In the genomic region with DNA sequence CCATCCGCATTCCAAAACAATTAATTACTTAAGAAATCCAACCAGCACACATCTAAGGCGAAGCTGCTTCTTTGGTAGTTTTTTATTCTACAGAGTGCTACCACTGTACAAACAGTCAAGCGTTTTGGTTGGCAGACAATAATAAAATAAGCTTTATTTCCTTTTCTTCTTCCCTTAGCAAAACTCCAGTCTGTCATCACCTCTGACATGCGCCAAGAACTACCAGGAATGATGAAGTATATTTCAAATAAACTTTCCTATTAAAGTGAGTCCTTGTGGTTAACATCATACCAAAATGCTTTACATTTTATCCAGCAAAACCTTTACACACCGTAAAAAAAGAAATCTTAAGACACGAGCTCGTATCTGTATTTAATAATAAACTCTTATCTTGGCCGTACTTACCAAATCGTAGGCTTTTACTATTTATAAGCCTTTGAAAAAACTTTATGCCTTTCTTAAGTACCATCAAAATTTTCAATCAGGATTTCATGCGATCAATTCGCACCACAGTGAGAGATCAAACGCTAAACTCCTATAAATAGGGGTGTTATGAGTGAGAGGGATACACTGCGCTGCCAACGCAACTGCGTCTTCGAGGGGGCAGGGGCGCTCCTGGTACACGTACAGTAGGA, we compare ENCODE assay signal across 8 cellular contexts. TPM values are rescaled to one million over a fixed set of nuclear protein-coding genes. Genes with fewer than 3 reads are reported as not detected.
DNase-seq lines count a peak whose midpoint lies in the region; ATAC-seq and TF ChIP-seq lines count a peak whose summit lies in the region.

No MANE protein-coding gene starts in this region.

- peak overlapping the region; percentile 99 for H3K4me3 ChIP-seq in RWPE2 (ENCODE audit: severe bottlenecking)
- peak overlapping the region; percentile 98 for H3K4me3 ChIP-seq in endocrine pancreas (ENCODE audit: control insufficient read depth, insufficient read depth, low read length)

- H3K27me3 Mint-ChIP-seq in activated CD4-positive, alpha-beta T cell treated with anti-CD3 and anti-CD28 coated beads, Interleukin-2, amount 10 ng/mL, durations not matched to agents 7 days and 5 days: no peaks in the 10 kb centered on the region
- no peaks in the 10 kb centered on the region for H3K27me3 Mint-ChIP-seq in natural killer cell (ENCODE audit: low read depth in 2 of 2)

- CTCF ChIA-PET in activated CD4-positive, alpha-beta T cell treated with anti-CD3 and anti-CD28 coated beads, Interleukin-2, amount 10 ng/mL, durations not matched to agents 7 days and 5 days (lab: Charles Lee): interaction anchor here (0.6 to 1.8 kb wide), 15 partner anchors 9 to 844 kb away, joined by 3 to 8 read pairs (median 3); no protein-coding TSS in a partner anchor

- intact Hi-C loops in natural killer cell (cut with micrococcal nuclease): loop anchor here (2.0 to 10.0 kb wide), 3 partner anchors 59 to 749 kb away; a partner anchor contains a TSS

- H3K36me3 ChIP-seq in RWPE2 (ENCODE audit: low read depth) (peaks cover 14% of the 10 kb centered on the region), endocrine pancreas (ENCODE audit: control insufficient read depth, insufficient read depth, low read length) (no peaks in the 10 kb centered on the region)

- H3K27ac ChIP-seq in RWPE2 (ENCODE audit: poor library complexity, severe bottlenecking): peak overlapping the region; percentile 57

- H3K9me3 ChIP-seq in RWPE2 (ENCODE audit: severe bottlenecking): no peaks in the 10 kb centered on the region
- no peaks in the 10 kb centered on the region for H3K9me3 ChIP-seq in endocrine pancreas (ENCODE audit: control insufficient read depth, low read length)

- peak overlapping the region; percentile 99 for H3K9ac ChIP-seq in endocrine pancreas (ENCODE audit: control insufficient read depth, insufficient read depth, low read length)

- H3K27ac Mint-ChIP-seq in activated CD4-positive, alpha-beta T cell treated with anti-CD3 and anti-CD28 coated beads, Interleukin-2, amount 10 ng/mL, durations not matched to agents 7 days and 5 days: peak overlapping the region; percentile 88
- peak overlapping the region; percentile 80 to 85 for H3K27ac Mint-ChIP-seq in natural killer cell

- TF ChIP-seq CTCF in RWPE2 (IDR thresholded peaks at IDR 0.05; ENCODE audit: poor library complexity, severe bottlenecking) (no peak), natural killer cell (IDR thresholded peaks at IDR 0.05) (no peak)

- peaks cover 66% of the 10 kb centered on the region for H3K4me1 Mint-ChIP-seq in activated CD4-positive, alpha-beta T cell treated with anti-CD3 and anti-CD28 coated beads, Interleukin-2, amount 10 ng/mL, durations not matched to agents 7 days and 5 days
- H3K4me1 Mint-ChIP-seq in natural killer cell: peaks cover 40 to 47% of the 10 kb centered on the region in 2 donors

- POLR2A ChIA-PET in activated CD4-positive, alpha-beta T cell treated with anti-CD3 and anti-CD28 coated beads, Interleukin-2, amount 10 ng/mL, durations not matched to agents 7 days and 5 days (lab: Charles Lee): interaction anchor here (0.6 to 1.3 kb wide), 3 partner anchors 99 to 376 kb away, joined by 3 to 10 read pairs (median 4); a partner anchor contains a TSS

- ATAC-seq in RWPE2 (ENCODE audit: low read depth) (peak; percentile 61; the same call in 2 of the 3 replicates), natural killer cell (no peak)

- H3K4me1 ChIP-seq in RWPE2 (ENCODE audit: insufficient read depth, poor library complexity, severe bottlenecking) (peaks cover 9% of the 10 kb centered on the region), endocrine pancreas (ENCODE audit: control insufficient read depth, insufficient read depth, low read length) (peaks cover 21% of the 10 kb centered on the region)

- H3K9me3 Mint-ChIP-seq in activated CD4-positive, alpha-beta T cell treated with anti-CD3 and anti-CD28 coated beads, Interleukin-2, amount 10 ng/mL, durations not matched to agents 7 days and 5 days: no peaks in the 10 kb centered on the region
- no peaks in the 10 kb centered on the region for H3K9me3 Mint-ChIP-seq in natural killer cell

- H3K36me3 Mint-ChIP-seq in activated CD4-positive, alpha-beta T cell treated with anti-CD3 and anti-CD28 coated beads, Interleukin-2, amount 10 ng/mL, durations not matched to agents 7 days and 5 days (ENCODE audit: low read depth): peaks cover 7% of the 10 kb centered on the region
- no peaks in the 10 kb centered on the region for H3K36me3 Mint-ChIP-seq in natural killer cell

- DNase-seq in activated CD4-positive, alpha-beta T cell treated with anti-CD3 and anti-CD28 coated beads, Interleukin-2, amount 10 ng/mL, durations not matched to agents 7 days and 5 days: no peak
- DNase-seq in activated CD4-positive, alpha-beta T cell treated with anti-CD3 and anti-CD28 coated beads for 4 hours: no peak
- DNase-seq in RWPE2 (ENCODE audit: low spot score): peak; percentile 68
- DNase-seq in natural killer cell: no peak
- DNase-seq in UCSD-AML1 (lab: John Stamatoyannopoulos, UW; ENCODE audit: unreplicated experiment): no peak
- no peak for DNase-seq in NCI-H2171 (lab: John Stamatoyannopoulos, UW)
- DNase-seq in amniotic stem cell (lab: John Stamatoyannopoulos, UW): no peak

- H3K27me3 ChIP-seq in RWPE2 (ENCODE audit: insufficient read depth, poor library complexity, severe bottlenecking) (no peaks in the 10 kb centered on the region), endocrine pancreas (ENCODE audit: control insufficient read depth, insufficient read depth, low read length) (no peaks in the 10 kb centered on the region)

- peak overlapping the region; percentile 84 for H3K4me3 Mint-ChIP-seq in activated CD4-positive, alpha-beta T cell treated with anti-CD3 and anti-CD28 coated beads, Interleukin-2, amount 10 ng/mL, durations not matched to agents 7 days and 5 days
- peak overlapping the region; percentile 90 for H3K4me3 Mint-ChIP-seq in natural killer cell

RNA-seq across cellular contexts. Expression of a gene that starts 1.2 kb away (rescaled TPM):
- 10 to 100 TPM; 46.0 to 59.2 TPM for total RNA-seq in activated CD4-positive, alpha-beta T cell treated with anti-CD3 and anti-CD28 coated beads, Interleukin-2, amount 10 ng/mL, durations not matched to agents 7 days and 5 days
- 10 to 100 TPM; 48.3 to 51.8 (median 51.5) TPM for total RNA-seq in natural killer cell
